ENCODE assay signal across 13 cellular contexts in the genomic region with DNA sequence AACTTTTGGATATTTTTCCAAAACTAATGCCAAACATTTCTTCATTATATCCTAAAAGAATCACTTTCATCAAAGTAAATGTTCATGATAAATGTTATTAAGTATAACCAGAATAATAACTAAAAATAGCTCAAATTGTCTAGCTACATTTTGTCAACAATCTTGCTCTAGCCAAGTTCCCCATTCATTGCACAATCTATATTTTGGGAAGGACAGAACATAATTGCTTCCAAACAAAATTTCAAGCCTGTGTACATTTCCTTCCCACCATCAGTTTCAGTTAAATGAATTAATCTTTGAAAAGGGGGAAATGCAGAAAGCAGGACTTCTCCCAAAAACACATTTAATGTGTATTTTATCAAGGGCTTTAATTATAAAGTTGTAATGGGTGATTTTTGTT.
"Had no signal": no experiment of that assay in that cellular context is flagged by ENCODE, and none has a peak within 500 bp of the region (broad histone marks: within the 10 kb centered on the region; RNA-seq: fewer than 3 reads in every experiment).

No MANE protein-coding gene starts in this region.

- H3K36me3 ChIP-seq: colonic mucosa, right atrium auricular region, suprapubic skin had no signal

- H3K4me3 ChIP-seq: colonic mucosa, lung, right atrium auricular region, suprapubic skin had no signal

- H3K27me3 Mint-ChIP-seq: activated naive CD8-positive, alpha-beta T cell treated with anti-CD3 and anti-CD28 coated beads, Interleukin-2, amount 50 U/mL, for 24 hours; naive thymus-derived CD4-positive, alpha-beta T cell had no signal

- H3K27ac ChIP-seq: colonic mucosa, suprapubic skin had no signal

- H3K4me3 Mint-ChIP-seq: activated naive CD8-positive, alpha-beta T cell treated with anti-CD3 and anti-CD28 coated beads, Interleukin-2, amount 50 U/mL, for 24 hours; naive thymus-derived CD4-positive, alpha-beta T cell had no signal

- DNase-seq: activated CD4-positive, alpha-beta T cell treated with anti-CD3 and anti-CD28 coated beads, Interleukin-2, amount 50 U/mL, for 4 hours; activated naive CD8-positive, alpha-beta T cell treated with anti-CD3 and anti-CD28 coated beads, Interleukin-2, amount 50 U/mL, for 24 hours; activated T-cell treated with anti-CD3 and anti-CD28 coated beads, Interleukin-2, amount 50 U/mL, for 48 hours; colonic mucosa; glutamatergic neuron; posterior cingulate gyrus; stimulated activated CD4-positive, alpha-beta T cell treated with anti-CD3 and anti-CD28 coated beads, Interleukin-2, amount 100 ng/mL, for 24 hours; stimulated activated naive CD4-positive, alpha-beta T cell; T-helper 2 cell had no signal

- H3K27me3 ChIP-seq: colonic mucosa, right atrium auricular region, suprapubic skin had no signal

- H3K4me1 ChIP-seq: colonic mucosa, right atrium auricular region had no signal

- H3K9me3 ChIP-seq: colonic mucosa, right atrium auricular region, suprapubic skin had no signal
